In genomic region chr13:40351537-40352384, GRCh38 we compare ENCODE assay signal across 19 cellular contexts.
DNase-seq lines count a peak whose midpoint lies in the region; ATAC-seq and TF ChIP-seq lines count a peak whose summit lies in the region.
"Had no signal": no experiment of that assay in that cellular context is flagged by ENCODE, and none has a peak within 500 bp of the region (broad histone marks: within the 10 kb centered on the region; RNA-seq: fewer than 3 reads in every experiment).

No MANE protein-coding gene starts in this region.

- WGBS in lung, 2 donors = 74 to 87% methylated on average over 9 of the region's 9 CpGs

- CTCF ChIA-PET in RWPE1 (lab: Yijun Ruan, JAX) = no interaction called here

- H3K4me3 ChIP-seq in dorsolateral prefrontal cortex (peak overlapping the region in 13 of 59 donors; percentile 6 to 41 (median 28)), lung (no peak overlapping the region), skeletal muscle satellite cell (ENCODE audit: low read length) (no peak overlapping the region)
- H3K4me3 ChIP-seq: mucosa of descending colon had no signal

- no peak for TF ChIP-seq POLR2A in erythroblast (IDR thresholded peaks at IDR 0.05; ENCODE audit: low read length)

- H3K4me2 ChIP-seq in skeletal muscle satellite cell (ENCODE audit: low read length) = peak overlapping the region; percentile 56

- DNase-seq in RWPE1 (ENCODE audit: low spot score) (no peak), dorsolateral prefrontal cortex (no peak), lung (ENCODE audit: low spot score) (no peak), erythroblast (lab: John Stamatoyannopoulos, UW) (no peak)
- DNase-seq: activated CD8-positive, alpha-beta T cell treated with anti-CD3 and anti-CD28 coated beads, Interleukin-2, amount 10 ng/mL, durations not matched to agents 7 days and 5 days; amniotic stem cell; EL; islet precursor cell; Kasumi-1; mucosa of descending colon; NCI-H146; NCI-H2227 treated with DMSO at 0.1 percent for 48 hours; RPMI8226; SW 1271 had no signal

- ATAC-seq in lung (ENCODE audit: insufficient read depth, low FRiP score) (peak; percentile 36), HG03378 (IDR thresholded peaks at IDR 0.05; ENCODE audit: unreplicated experiment) (no peak), GM21528 (IDR thresholded peaks at IDR 0.05; ENCODE audit: low FRiP score, unreplicated experiment) (no peak), GM21526 (IDR thresholded peaks at IDR 0.05; ENCODE audit: low FRiP score, unreplicated experiment) (no peak)
- ATAC-seq: activated CD8-positive, alpha-beta T cell treated with anti-CD3 and anti-CD28 coated beads, Interleukin-2, amount 10 ng/mL, durations not matched to agents 7 days and 5 days; mucosa of descending colon had no signal

- POLR2A ChIA-PET in RWPE1 (lab: Yijun Ruan, JAX; ENCODE audit: low non-redundant PET) = no interaction called here

- H3K4me1 ChIP-seq in lung (ENCODE audit: control insufficient read depth in 2 of 2, insufficient read depth in 2 of 2, low read length in 2 of 2) (peaks cover 0 to 9% of the 10 kb centered on the region in 2 donors), skeletal muscle satellite cell (ENCODE audit: control insufficient read depth, insufficient read depth, low read length) (peaks cover 26% of the 10 kb centered on the region)
- H3K4me1 ChIP-seq: parathyroid adenoma had no signal

- peak overlapping the region; percentile 45 for H3K9ac ChIP-seq in skeletal muscle satellite cell (ENCODE audit: low read depth, low read length)
- H3K9ac ChIP-seq: parathyroid adenoma had no signal

- peak overlapping the region; percentile 34; the same call in 1 of the 2 replicates for H3K27ac ChIP-seq in RWPE1
- H3K27ac ChIP-seq in dorsolateral prefrontal cortex = peak overlapping the region in 56 of 59 donors; percentile 9 to 84 (median 68)
- peak overlapping the region; percentile 26 to 76 for H3K27ac ChIP-seq in lung (ENCODE audit: low read depth in 1 of 2, low read length in 1 of 2)
- H3K27ac ChIP-seq: parathyroid adenoma had no signal

- intact Hi-C loops in dorsolateral prefrontal cortex (cut with DNase I) = loop anchor here in 1 of 2 donors (10.0 kb wide), 1 partner anchor 157 kb away; no protein-coding TSS in a partner anchor

- H3K36me3 ChIP-seq in lung (ENCODE audit: control insufficient read depth in 2 of 2, insufficient read depth in 2 of 2, low read length in 2 of 2) = no peaks in the 10 kb centered on the region
- H3K36me3 ChIP-seq in skeletal muscle satellite cell (ENCODE audit: insufficient read depth, low read length) = no peaks in the 10 kb centered on the region

- H3K27me3 ChIP-seq in dorsolateral prefrontal cortex = peaks cover 0 to 3% (median 0%) of the 10 kb centered on the region in 45 donors
- H3K27me3 ChIP-seq in lung (ENCODE audit: control insufficient read depth, insufficient read depth) = no peaks in the 10 kb centered on the region
- no peaks in the 10 kb centered on the region for H3K27me3 ChIP-seq in skeletal muscle satellite cell (ENCODE audit: control insufficient read depth, insufficient read depth, low read length)

- H3K9me3 ChIP-seq in lung (ENCODE audit: control insufficient read depth in 2 of 2, insufficient read depth in 1 of 2, low read length in 1 of 2) (no peaks in the 10 kb centered on the region), skeletal muscle satellite cell (replicated peaks; ENCODE audit: low read length) (no peaks in the 10 kb centered on the region)
- H3K9me3 ChIP-seq: mucosa of descending colon had no signal

- TF ChIP-seq CTCF in RWPE1 (conservative IDR thresholded peaks at IDR 0.05; ENCODE audit: low read depth) (no peak), dorsolateral prefrontal cortex (IDR thresholded peaks at IDR 0.05 in 54 of 56, conservative IDR thresholded peaks at IDR 0.05 in 2 of 56; ENCODE audit: low read depth in 1 of 56, partially characterized antibody in 56 of 56) (no peak), lung (IDR thresholded peaks at IDR 0.05; ENCODE audit: control extremely low read depth, extremely low read depth) (no peak)
